In genomic region chr20:7463290-7463689, GRCh38 we compare ENCODE assay signal across 27 cellular contexts.
"Had no signal": no experiment of that assay in that cellular context is flagged by ENCODE, and none has a peak within 500 bp of the region (broad histone marks: within the 10 kb centered on the region; RNA-seq: fewer than 3 reads in every experiment).

No MANE protein-coding gene starts in this region.

- H3K36me3 ChIP-seq: ascending aorta had no signal

- DNase-seq: activated B cell treated with CpG ODN at 0.5 μM for 24 hours; activated CD4-positive, alpha-beta memory T cell treated with anti-CD3 and anti-CD28 coated beads for 36 hours; activated CD4-positive, alpha-beta T cell treated with anti-CD3 and anti-CD28 coated beads for 4 hours; activated CD4-positive, alpha-beta T cell treated with anti-CD3 and anti-CD28 coated beads, Interleukin-2, amount 10 ng/mL, durations not matched to agents 24 days and 14 days; activated CD4-positive, alpha-beta T cell treated with anti-CD3 and anti-CD28 coated beads, Interleukin-2, amount 50 U/mL, for 1 hour; activated CD4-positive, alpha-beta T cell treated with anti-CD3 and anti-CD28 coated beads, Interleukin-2, amount 50 U/mL, for 4 hours; activated CD4-positive, CD25-positive, alpha-beta regulatory T cell treated with anti-CD3 and anti-CD28 coated beads, Interleukin-2, amount 50 U/mL, for 72 hours; activated CD8-positive, alpha-beta memory T cell treated with anti-CD3 and anti-CD28 coated beads, Interleukin-2, amount 50 U/mL, for 4 hours; activated CD8-positive, alpha-beta T cell treated with anti-CD3 and anti-CD28 coated beads for 36 hours; activated effector memory CD4-positive, alpha-beta T cell treated with anti-CD3 and anti-CD28 coated beads, Interleukin-2, amount 50 U/mL, for 16 hours; activated naive CD4-positive, alpha-beta T cell treated with anti-CD3 and anti-CD28 coated beads, Interleukin-2, amount 10 ng/mL, durations not matched to agents 7 days and 5 days; activated naive CD4-positive, alpha-beta T cell treated with Interleukin-2 at 50 U/mL for 16 hours; activated naive CD8-positive, alpha-beta T cell treated with anti-CD3 and anti-CD28 coated beads, Interleukin-2, amount 10 ng/mL, durations not matched to agents 7 days and 5 days; activated naive CD8-positive, alpha-beta T cell treated with anti-CD3 and anti-CD28 coated beads, Interleukin-2, amount 50 U/mL, for 24 hours; activated T-cell treated with anti-CD3 and anti-CD28 coated beads for 4 hours; activated T-cell treated with anti-CD3 and anti-CD28 coated beads, Interleukin-2, amount 50 U/mL, for 1 hour; activated T-cell treated with anti-CD3 and anti-CD28 coated beads, Interleukin-2, amount 50 U/mL, for 4 hours; activated T-cell treated with anti-CD3 and anti-CD28 coated beads, Interleukin-2, amount 50 U/mL, for 72 hours; amygdala; anterior cingulate cortex; central memory CD4-positive, alpha-beta T cell; T-helper 1 cell; T-helper 2 cell; T-helper 9 cell had no signal

- H3K4me3 ChIP-seq: ascending aorta had no signal

- H3K4me1 ChIP-seq: ascending aorta had no signal

- H3K27me3 ChIP-seq: ascending aorta had no signal

- H3K27ac ChIP-seq: ascending aorta, VCaP had no signal

- FAIRE-seq: TTC549 had no signal

- H3K9me3 ChIP-seq: ascending aorta had no signal
